ENCODE assay signal across 8 cellular contexts in the genomic region with DNA sequence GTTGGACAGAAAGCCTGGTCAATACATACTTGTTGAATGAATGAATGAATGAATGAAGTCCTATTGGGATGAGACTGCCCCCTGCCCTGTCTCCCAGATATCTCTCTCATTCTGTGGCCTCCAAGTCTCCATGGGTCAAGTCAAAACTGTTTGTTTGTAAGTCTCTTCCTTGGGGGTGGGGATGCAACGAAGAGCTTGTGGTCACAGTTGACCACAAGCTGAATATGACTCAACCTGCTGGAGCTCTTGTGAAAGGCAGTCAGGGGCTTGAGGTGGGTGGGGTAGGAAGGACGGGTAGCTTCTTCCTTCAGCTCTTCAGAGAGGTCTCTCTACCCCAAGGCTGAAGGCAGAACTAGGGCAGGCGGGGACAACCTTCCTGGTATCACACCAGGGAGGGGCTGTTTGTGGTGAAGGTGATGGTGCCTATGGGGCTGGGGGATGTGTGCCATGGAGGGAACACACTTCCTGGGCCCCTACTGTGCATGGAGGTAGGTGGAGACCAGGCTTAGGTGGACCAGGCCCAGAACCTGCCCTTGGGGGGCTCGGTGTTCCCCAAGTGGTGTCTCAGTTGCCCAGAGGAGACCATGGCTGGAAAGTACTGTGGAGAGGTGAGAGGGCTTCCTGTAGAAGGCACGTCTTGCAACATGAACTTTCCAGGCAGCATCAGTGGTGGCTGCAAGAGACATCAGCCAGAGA. TPM values are rescaled to one million over a fixed set of nuclear protein-coding genes. Genes with fewer than 3 reads are reported as not detected.
A peak's percentile ranks its signal among the peaks of the same experiment; 100 is the strongest.
DNase-seq lines count a peak whose midpoint lies in the region; ATAC-seq, FAIRE-seq and TF ChIP-seq lines count a peak whose summit lies in the region.

No MANE protein-coding gene starts in this region.

- DNase-seq in GM12865 (ENCODE audit: low read depth) (peak; percentile 96), SJCRH30 (peak; percentile 19 to 21), keratinocyte (ENCODE audit: low read depth, low spot score) (peak; percentile 42), NCI-H2171 (lab: John Stamatoyannopoulos, UW) (no peak), NCI-H146 (lab: John Stamatoyannopoulos, UW) (no peak)
- peak; percentile 70 for DNase-seq in stimulated activated naive CD8-positive, alpha-beta T cell treated with anti-CD3 and anti-CD28 coated beads, Interleukin-15, Interleukin-2, amounts not matched to agents 100 U/mL and 50 U/mL, for 24 hours

- FAIRE-seq in keratinocyte (lab: Jason Lieb, UNC) = no peak

- H3K9me3 Mint-ChIP-seq in activated naive CD4-positive, alpha-beta T cell treated with anti-CD3 and anti-CD28 coated beads, Interleukin-2, amount 50 U/mL, for 24 hours = no peaks in the 10 kb centered on the region

- no peaks in the 10 kb centered on the region for H3K9me1 ChIP-seq in keratinocyte (ENCODE audit: control insufficient read depth, extremely low read depth, insufficient read depth, low read length)

- no peak overlapping the region for H3K9ac ChIP-seq in keratinocyte (ENCODE audit: control insufficient read depth, extremely low read depth, insufficient read depth, low read length)

- peak; percentile 83 for ATAC-seq in HG02973 (IDR thresholded peaks at IDR 0.05; ENCODE audit: unreplicated experiment)
- ATAC-seq in stimulated activated naive CD8-positive, alpha-beta T cell treated with anti-CD3 and anti-CD28 coated beads, Interleukin-15, Interleukin-2, amounts not matched to agents 100 U/mL and 50 U/mL, for 24 hours = peak; percentile 90

- H3K4me3 Mint-ChIP-seq in activated naive CD4-positive, alpha-beta T cell treated with anti-CD3 and anti-CD28 coated beads, Interleukin-2, amount 50 U/mL, for 24 hours = peak overlapping the region; percentile 81

- peaks cover 64% of the 10 kb centered on the region for H3K4me1 Mint-ChIP-seq in activated naive CD4-positive, alpha-beta T cell treated with anti-CD3 and anti-CD28 coated beads, Interleukin-2, amount 50 U/mL, for 24 hours

- no peak overlapping the region for H2AFZ ChIP-seq in keratinocyte (ENCODE audit: control insufficient read depth, low read length)

- H3K36me3 Mint-ChIP-seq in activated naive CD4-positive, alpha-beta T cell treated with anti-CD3 and anti-CD28 coated beads, Interleukin-2, amount 50 U/mL, for 24 hours = no peaks in the 10 kb centered on the region

- H3K27me3 Mint-ChIP-seq in activated naive CD4-positive, alpha-beta T cell treated with anti-CD3 and anti-CD28 coated beads, Interleukin-2, amount 50 U/mL, for 24 hours = no peaks in the 10 kb centered on the region

- dilution Hi-C loops in keratinocyte (cut with MboI; ENCODE audit: extremely low pct_ligation_motif_present, low sequenced_read_pairs) = no loop called here

- H3K9me3 ChIP-seq in SJCRH30 (replicated peaks) = no peaks in the 10 kb centered on the region
- no peaks in the 10 kb centered on the region for H3K9me3 ChIP-seq in keratinocyte (ENCODE audit: control insufficient read depth, low read depth, low read length)

- H3K27ac ChIP-seq in SJCRH30 = no peak overlapping the region
- no peak overlapping the region for H3K27ac ChIP-seq in keratinocyte (ENCODE audit: control insufficient read depth, insufficient read depth, low read length)

- TF ChIP-seq CTCF in GM12865 (IDR thresholded peaks at IDR 0.05; ENCODE audit: insufficient read depth, low read depth, low read length, missing control alignments) (no peak), keratinocyte (optimal IDR thresholded peaks at IDR 0.05 in 1 of 3, IDR thresholded peaks at IDR 0.05 in 1 of 3, conservative IDR thresholded peaks at IDR 0.05 in 1 of 3; ENCODE audit: extremely low read depth in 1 of 3, insufficient read depth in 2 of 3, low read length in 3 of 3) (no peak)

- no peaks in the 10 kb centered on the region for H3K79me2 ChIP-seq in keratinocyte (ENCODE audit: control insufficient read depth, insufficient read depth, low read length)

- peak overlapping the region; percentile 89 for H3K27ac Mint-ChIP-seq in activated naive CD4-positive, alpha-beta T cell treated with anti-CD3 and anti-CD28 coated beads, Interleukin-2, amount 50 U/mL, for 24 hours

- H3K27me3 ChIP-seq in SJCRH30 (no peaks in the 10 kb centered on the region), keratinocyte (ENCODE audit: control insufficient read depth, extremely low read depth, insufficient read depth, low read length) (no peaks in the 10 kb centered on the region)

- H3K4me3 ChIP-seq in GM12865 (ENCODE audit: low read depth, low read length) = 0 out of 2 replicates have a peak overlapping the region, but pooled peaks have one; percentile 3
- H3K4me3 ChIP-seq in SJCRH30 = no peak overlapping the region
- H3K4me3 ChIP-seq in keratinocyte (ENCODE audit: control insufficient read depth in 2 of 3, extremely low read depth in 1 of 3, insufficient read depth in 2 of 3, low read depth in 1 of 3, low read length in 3 of 3) = no peak overlapping the region

- no peaks in the 10 kb centered on the region for H4K20me1 ChIP-seq in keratinocyte (ENCODE audit: control insufficient read depth, extremely low read depth, insufficient read depth, low read length)

- no peak overlapping the region for H3K4me2 ChIP-seq in keratinocyte (ENCODE audit: control insufficient read depth, extremely low read depth, insufficient read depth, low read depth, low read length)

- H3K36me3 ChIP-seq in SJCRH30 (no peaks in the 10 kb centered on the region), keratinocyte (ENCODE audit: control insufficient read depth in 2 of 2, extremely low read depth in 1 of 2, insufficient read depth in 2 of 2, low read length in 2 of 2) (no peaks in the 10 kb centered on the region)

- H3K4me1 ChIP-seq in SJCRH30 = peaks cover 3% of the 10 kb centered on the region; the same call in 1 of the 2 replicates
- peaks cover 6% of the 10 kb centered on the region for H3K4me1 ChIP-seq in keratinocyte (ENCODE audit: control insufficient read depth, extremely low read depth, insufficient read depth, low read length)

RNA-seq across cellular contexts. Expression of gene MYO1F, which starts 8.0 kb away (rescaled TPM):
- total RNA-seq in SJCRH30 (2014; rRNA removed; shearing (Covaris generic)) = 0.04 TPM in 1 of 2 replicates, not detected in the other
- 0.08 to 0.14 TPM (median 0.08 TPM) in 3 replicates for polyA plus RNA-seq in keratinocyte
- polyA plus RNA-seq in keratinocyte (2011; ENCODE audit: low read depth) = not detected
- polyA plus RNA-seq in keratinocyte (2011; cell fraction: cytosol; rRNA removed) = 0.07 and 0.19 TPM in 2 replicates
- polyA plus RNA-seq in keratinocyte (2011; cell fraction: nucleus; rRNA removed) = 0.04 and 0.29 TPM in 2 replicates
- 0.29 and 3.4 TPM in 2 replicates for polyA plus RNA-seq in keratinocyte (2012; ENCODE audit: low replicate concordance)
- polyA minus RNA-seq in keratinocyte = 0.10 to 0.82 TPM in 2 of 3 replicates, not detected in the other
- not detected for polyA minus RNA-seq in keratinocyte (2011; cell fraction: cytosol; rRNA and poly(A)+ RNA removed)
- not detected in 2 replicates for polyA minus RNA-seq in keratinocyte (2011; cell fraction: nucleus; rRNA and poly(A)+ RNA removed)

RNA-seq across cellular contexts. Expression of gene ADAMTS10, which starts 41.3 kb away (rescaled TPM):
- total RNA-seq in SJCRH30 (2014; rRNA removed; shearing (Covaris generic)) = not detected in 2 replicates
- polyA plus RNA-seq in keratinocyte = not detected in 3 replicates
- not detected for polyA plus RNA-seq in keratinocyte (2011; ENCODE audit: low read depth)
- not detected in 2 replicates for polyA plus RNA-seq in keratinocyte (2011; cell fraction: cytosol; rRNA removed)
- polyA plus RNA-seq in keratinocyte (2011; cell fraction: nucleus; rRNA removed) = not detected in 2 replicates
- polyA plus RNA-seq in keratinocyte (2012; ENCODE audit: low replicate concordance) = not detected in 2 replicates
- polyA minus RNA-seq in keratinocyte = not detected in 3 replicates
- not detected for polyA minus RNA-seq in keratinocyte (2011; cell fraction: cytosol; rRNA and poly(A)+ RNA removed)
- polyA minus RNA-seq in keratinocyte (2011; cell fraction: nucleus; rRNA and poly(A)+ RNA removed) = not detected in 2 replicates

RNA-seq across cellular contexts. Expression of gene ZNF414, which starts 55.2 kb away (rescaled TPM):
- total RNA-seq in SJCRH30 (2014; rRNA removed; shearing (Covaris generic)) = 3.1 and 4.7 TPM in 2 replicates
- 1.9 to 6.0 TPM (median 2.5 TPM) in 3 replicates for polyA plus RNA-seq in keratinocyte
- 0.77 TPM for polyA plus RNA-seq in keratinocyte (2011; ENCODE audit: low read depth)
- 1.8 and 4.8 TPM in 2 replicates for polyA plus RNA-seq in keratinocyte (2011; cell fraction: cytosol; rRNA removed)
- polyA plus RNA-seq in keratinocyte (2011; cell fraction: nucleus; rRNA removed) = 5.0 and 6.2 TPM in 2 replicates
- polyA plus RNA-seq in keratinocyte (2012; ENCODE audit: low replicate concordance) = 5.7 and 16.5 TPM in 2 replicates
- polyA minus RNA-seq in keratinocyte = 1.6 to 2.6 TPM (median 1.6 TPM) in 3 replicates
- 7.1 TPM for polyA minus RNA-seq in keratinocyte (2011; cell fraction: cytosol; rRNA and poly(A)+ RNA removed)
- 2.1 and 6.1 TPM in 2 replicates for polyA minus RNA-seq in keratinocyte (2011; cell fraction: nucleus; rRNA and poly(A)+ RNA removed)

Comparison
In these comparisons a context has a peak if more than half of its experiments do, and no peak if none do; other contexts are left out.
1. DNase-seq: peak in GM12865 (single experiment), SJCRH30 (2 of 2), keratinocyte (single experiment) and stimulated activated naive CD8-positive, alpha-beta T cell treated with anti-CD3 and anti-CD28 coated beads, Interleukin-15, Interleukin-2, amounts not matched to agents 100 U/mL and 50 U/mL, for 24 hours (single experiment); none in NCI-H2171 (single experiment) and NCI-H146 (single experiment).